In the genomic region with DNA sequence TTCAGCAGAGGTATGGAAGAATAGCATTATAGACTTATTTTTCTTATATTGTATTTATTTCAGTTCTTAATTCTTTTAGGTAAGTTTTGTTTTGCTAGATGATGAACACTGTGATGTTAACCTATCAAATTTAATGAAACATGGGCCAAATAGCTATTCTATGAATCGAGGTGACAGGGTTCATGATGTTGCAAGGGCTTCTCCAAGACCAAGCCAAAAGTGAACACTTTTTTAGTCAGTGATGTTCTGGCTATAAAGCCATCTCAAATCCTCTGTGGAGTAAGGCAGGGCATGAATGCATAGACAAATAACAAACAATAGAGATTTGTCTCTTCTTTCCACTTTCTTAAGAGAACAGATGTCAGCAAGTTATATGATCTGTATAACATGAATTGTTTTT, we compare ENCODE assay signal across 2 cellular contexts.
TF ChIP-seq lines count a peak whose summit lies in the region.

No MANE protein-coding gene starts in this region.

TF ChIP-seq in GM12891, 5 proteins besides CTCF, POLR2A, EP300 and RAD21:
- TF ChIP-seq POU2F2 (IDR thresholded peaks at IDR 0.05; ENCODE audit: low read depth, low read length) (no peak), PAX5 (IDR thresholded peaks at IDR 0.05; ENCODE audit: insufficient read depth, low read length, severe bottlenecking) (no peak), POLR2AphosphoS5 (IDR thresholded peaks at IDR 0.05; ENCODE audit: low read depth, low read length) (no peak), SPI1 (IDR thresholded peaks at IDR 0.05; ENCODE audit: low read depth, low read length) (no peak), TAF1 (IDR thresholded peaks at IDR 0.05; ENCODE audit: low read depth, low read length) (no peak)

TF ChIP-seq in WTC11, 78 proteins besides CTCF, POLR2A, EP300 and RAD21:
- TF ChIP-seq, protein P1, sequence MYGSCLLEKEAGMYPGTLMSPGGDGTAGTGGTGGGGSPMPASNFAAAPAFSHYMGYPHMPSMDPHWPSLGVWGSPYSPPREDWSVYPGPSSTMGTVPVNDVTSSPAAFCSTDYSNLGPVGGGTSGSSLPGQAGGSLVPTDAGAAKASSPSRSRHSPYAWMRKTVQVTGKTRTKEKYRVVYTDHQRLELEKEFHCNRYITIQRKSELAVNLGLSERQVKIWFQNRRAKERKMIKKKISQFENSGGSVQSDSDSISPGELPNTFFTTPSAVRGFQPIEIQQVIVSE (CRISPR knock-in tag; IDR thresholded peaks at IDR 0.05; ENCODE audit: borderline replicate concordance) = no peak
- TF ChIP-seq NR3C1 (CRISPR knock-in tag; conservative IDR thresholded peaks at IDR 0.05; ENCODE audit: low read depth) (no peak), JUN (CRISPR knock-in tag; IDR thresholded peaks at IDR 0.05) (no peak), EMX1 (CRISPR knock-in tag; IDR thresholded peaks at IDR 0.05) (no peak), MYBL2 (CRISPR knock-in tag; IDR thresholded peaks at IDR 0.05) (no peak)
- TF ChIP-seq, protein P2, sequence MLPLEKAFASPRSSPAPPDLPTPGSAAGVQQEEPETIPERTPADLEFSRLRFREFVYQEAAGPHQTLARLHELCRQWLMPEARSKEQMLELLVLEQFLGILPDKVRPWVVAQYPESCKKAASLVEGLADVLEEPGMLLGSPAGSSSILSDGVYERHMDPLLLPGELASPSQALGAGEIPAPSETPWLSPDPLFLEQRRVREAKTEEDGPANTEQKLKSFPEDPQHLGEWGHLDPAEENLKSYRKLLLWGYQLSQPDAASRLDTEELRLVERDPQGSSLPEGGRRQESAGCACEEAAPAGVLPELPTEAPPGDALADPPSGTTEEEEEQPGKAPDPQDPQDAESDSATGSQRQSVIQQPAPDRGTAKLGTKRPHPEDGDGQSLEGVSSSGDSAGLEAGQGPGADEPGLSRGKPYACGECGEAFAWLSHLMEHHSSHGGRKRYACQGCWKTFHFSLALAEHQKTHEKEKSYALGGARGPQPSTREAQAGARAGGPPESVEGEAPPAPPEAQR (CRISPR knock-in tag; IDR thresholded peaks at IDR 0.05) = no peak
